24 cellular contexts compared by ENCODE assay signal in genomic region chr6:43521836-43522235, GRCh38. TPM values are rescaled to one million over a fixed set of nuclear protein-coding genes. Genes with fewer than 3 reads are reported as not detected.
DNase-seq lines count a peak whose midpoint lies in the region; ATAC-seq and TF ChIP-seq lines count a peak whose summit lies in the region.
"Had no signal": no experiment of that assay in that cellular context is flagged by ENCODE, and none has a peak within 500 bp of the region (broad histone marks: within the 10 kb centered on the region; RNA-seq: fewer than 3 reads in every experiment).

No MANE protein-coding gene starts in this region.

- intact Hi-C loops in right cardiac atrium (cut with DNase I) (no loop called here), esophagus muscularis mucosa (cut with DNase I) (no loop called here)

- WGBS in right cardiac atrium = 56% methylated on average over 2 of the region's 2 CpGs
- WGBS in esophagus muscularis mucosa = 74% methylated on average over 2 of the region's 2 CpGs

- ATAC-seq in right cardiac atrium = no peak
- no peak for ATAC-seq in HG03520 (IDR thresholded peaks at IDR 0.05; ENCODE audit: unreplicated experiment)
- ATAC-seq: foreskin keratinocyte had no signal

- H3K9me3 ChIP-seq in right cardiac atrium (ENCODE audit: control insufficient read depth, low read length) (no peaks in the 10 kb centered on the region), esophagus muscularis mucosa (no peaks in the 10 kb centered on the region)
- H3K9me3 ChIP-seq: esophagus squamous epithelium, Peyer's patch, transverse colon had no signal

- CTCF ChIA-PET in RWPE1 (lab: Yijun Ruan, JAX) = no interaction called here

- H3K27me3 ChIP-seq in right cardiac atrium (ENCODE audit: control insufficient read depth, insufficient read depth) = no peaks in the 10 kb centered on the region
- H3K27me3 ChIP-seq in esophagus muscularis mucosa = no peaks in the 10 kb centered on the region
- H3K27me3 ChIP-seq: esophagus squamous epithelium, foreskin keratinocyte, Peyer's patch, transverse colon had no signal

- POLR2A ChIA-PET in RWPE1 (lab: Yijun Ruan, JAX; ENCODE audit: low non-redundant PET) = no interaction called here

- H3K27ac ChIP-seq in RWPE1 = peak overlapping the region; percentile 38
- H3K27ac ChIP-seq in right cardiac atrium (ENCODE audit: low read length) = peak overlapping the region; percentile 24
- H3K27ac ChIP-seq in esophagus muscularis mucosa (replicated peaks in 1 of 4) = no peak overlapping the region
- H3K27ac ChIP-seq: esophagus squamous epithelium, foreskin keratinocyte, Peyer's patch, transverse colon had no signal

- peak; percentile 12 for DNase-seq in activated effector memory CD4-positive, alpha-beta T cell treated with anti-CD3 and anti-CD28 coated beads, Interleukin-2, amount 50 U/mL, for 16 hours
- no peak for DNase-seq in activated effector memory CD4-positive, alpha-beta T cell treated with Interleukin-2 at 50 U/mL for 16 hours
- DNase-seq in NCI-H1092 (lab: John Stamatoyannopoulos, UW) (peak; percentile 51), RWPE1 (ENCODE audit: low spot score) (no peak), right cardiac atrium (no peak), esophagus muscularis mucosa (ENCODE audit: extremely low spot score) (no peak), medulla oblongata (ENCODE audit: extremely low spot score) (no peak)
- DNase-seq: activated CD4-positive, alpha-beta T cell treated with anti-CD3 and anti-CD28 coated beads, Interleukin-2, amount 50 U/mL, for 1 hour; activated CD4-positive, CD25-positive, alpha-beta regulatory T cell; activated naive CD4-positive, alpha-beta T cell treated with Interleukin-2 at 50 U/mL for 16 hours; activated T-cell treated with anti-CD3 and anti-CD28 coated beads, Interleukin-2, amount 50 U/mL, for 1 hour; cerebellar nuclear complex; dermis blood vessel endothelial cell; DMS53; esophagus squamous epithelium; foreskin keratinocyte; head of caudate nucleus; NCI-H1694; nephron progenitor cell; Peyer's patch; stimulated activated CD4-positive, alpha-beta T cell treated with anti-CD3 and anti-CD28 coated beads, Interleukin-4, amount 100 ng/mL, for 24 hours; transverse colon had no signal

- peaks cover 43 to 78% (median 77%) of the 10 kb centered on the region in 4 donors for H3K36me3 ChIP-seq in esophagus muscularis mucosa

- H3K4me3 ChIP-seq in right cardiac atrium (ENCODE audit: low read length) (no peak overlapping the region), esophagus muscularis mucosa (no peak overlapping the region)
- H3K4me3 ChIP-seq: esophagus squamous epithelium, Peyer's patch, transverse colon had no signal

- H3K4me1 ChIP-seq in right cardiac atrium (ENCODE audit: control insufficient read depth, insufficient read depth, low read length) = peaks cover 2% of the 10 kb centered on the region
- H3K4me1 ChIP-seq in esophagus muscularis mucosa = peaks cover 17 to 23% (median 18%) of the 10 kb centered on the region in 4 donors
- H3K4me1 ChIP-seq: foreskin keratinocyte had no signal

- TF ChIP-seq POLR2A in esophagus muscularis mucosa (IDR thresholded peaks at IDR 0.05; ENCODE audit: low read depth) = no peak

- no peak for TF ChIP-seq EP300 in esophagus muscularis mucosa (IDR thresholded peaks at IDR 0.05)

- TF ChIP-seq CTCF in RWPE1 (conservative IDR thresholded peaks at IDR 0.05; ENCODE audit: low read depth) (no peak), esophagus muscularis mucosa (IDR thresholded peaks at IDR 0.05) (no peak)

RNA-seq across cellular contexts. Expression of gene POLR1C, which starts 4.9 kb away (rescaled TPM):
- total RNA-seq in right cardiac atrium (10 to 100 TPM; 14.1 to 24.8 (median 15.6) TPM), esophagus muscularis mucosa (10 to 100 TPM in 3 of 4 donors, 1 to 10 TPM in 1; 9.1 to 30.3 (median 17.6) TPM)
- polyA plus RNA-seq in right cardiac atrium = 13.9 TPM

RNA-seq across cellular contexts. Expression of gene YIPF3, which starts 5.1 kb away (rescaled TPM):
- 10 to 100 TPM; 70.3 to 84.1 (median 71.9) TPM for total RNA-seq in right cardiac atrium
- 95.0 TPM for polyA plus RNA-seq in right cardiac atrium
- total RNA-seq in esophagus muscularis mucosa = 10 to 100 TPM; 73.6 to 96.9 (median 84.9) TPM

RNA-seq across cellular contexts. Expression of gene LRRC73, which starts 11.7 kb away (rescaled TPM):
- total RNA-seq in right cardiac atrium (1 to 10 TPM in 3 of 4 donors, under 1 TPM in 1; 0.82 to 2.5 (median 1.7) TPM), esophagus muscularis mucosa (1 to 10 TPM in 1 of 4 donors, under 1 TPM in 2, not detected in 1; 0.50 to 1.4 (median 0.75) TPM)
- 1.1 TPM for polyA plus RNA-seq in right cardiac atrium
- total RNA-seq: kidney epithelial cell had no signal

RNA-seq across cellular contexts. Expression of gene TJAP1, which starts 44.5 kb away (rescaled TPM):
- 10 to 100 TPM; 17.2 to 23.9 (median 20.1) TPM for total RNA-seq in right cardiac atrium
- polyA plus RNA-seq in right cardiac atrium = 15.5 TPM
- total RNA-seq in esophagus muscularis mucosa = 10 to 100 TPM; 19.9 to 34.4 (median 26.4) TPM

RNA-seq across cellular contexts. Expression of gene XPO5, which starts 54.0 kb away (rescaled TPM):
- total RNA-seq in right cardiac atrium = 10 to 100 TPM; 10.4 to 18.5 (median 14.7) TPM
- polyA plus RNA-seq in right cardiac atrium = 4.9 TPM
- total RNA-seq in esophagus muscularis mucosa = 10 to 100 TPM; 12.5 to 17.1 (median 15.7) TPM

Comparison
In these comparisons a context has a peak if more than half of its experiments do, and no peak if none do; other contexts are left out.
1. DNase-seq: peak in activated effector memory CD4-positive, alpha-beta T cell treated with anti-CD3 and anti-CD28 coated beads, Interleukin-2, amount 50 U/mL, for 16 hours (single experiment) and NCI-H1092 (single experiment); none in activated effector memory CD4-positive, alpha-beta T cell treated with Interleukin-2 at 50 U/mL for 16 hours (single experiment), RWPE1 (single experiment), right cardiac atrium (0 of 3), esophagus muscularis mucosa (single experiment) and medulla oblongata (single experiment).
2. H3K27ac ChIP-seq: peak in RWPE1 (single experiment) and right cardiac atrium (single experiment); none in esophagus muscularis mucosa (0 of 4).